In genomic region chr1:154353460-154353904, GRCh38 we compare ENCODE assay signal across 1 cellular context.
TF ChIP-seq lines count a peak whose summit lies in the region.

No MANE protein-coding gene starts in this region.

TF ChIP-seq in K562, 482 proteins besides CTCF, POLR2A, EP300 and RAD21 (continued from another document and continues in another):
- TF ChIP-seq ZBTB40 (IDR thresholded peaks at IDR 0.05) (no peak), ZBTB40 (CRISPR knock-in tag; IDR thresholded peaks at IDR 0.05) (no peak), SRSF1 (IDR thresholded peaks at IDR 0.05; ENCODE audit: low read depth, low read length) (no peak), E2F3 (CRISPR knock-in tag; IDR thresholded peaks at IDR 0.05) (no peak), TCF15 (CRISPR knock-in tag; IDR thresholded peaks at IDR 0.05) (no peak), PYGO2 (tag; IDR thresholded peaks at IDR 0.05) (peak; percentile 72; the same call in 1 of the 2 replicates), ZNF133 (CRISPR knock-in tag; IDR thresholded peaks at IDR 0.05) (no peak), SMARCA5 (IDR thresholded peaks at IDR 0.05) (peak; percentile 87), CHCHD3 (CRISPR knock-in tag; IDR thresholded peaks at IDR 0.05) (no peak), ZNF184 (CRISPR knock-in tag; IDR thresholded peaks at IDR 0.05) (no peak), RBFOX2 (IDR thresholded peaks at IDR 0.05; ENCODE audit: low read depth, low read length) (no peak), TRIM28 (IDR thresholded peaks at IDR 0.05) (no peak), RREB1 (CRISPR knock-in tag; IDR thresholded peaks at IDR 0.05) (no peak), ZNF318 (IDR thresholded peaks at IDR 0.05; ENCODE audit: borderline replicate concordance in 1 of 2, low read depth in 1 of 2) (0 out of 4 replicates have a peak, but pooled peaks of 1 of the 2 experiments have one; percentile 68), POLR2AphosphoS2 (IDR thresholded peaks at IDR 0.05; ENCODE audit: low read length) (no peak), ZNF589 (CRISPR knock-in tag; IDR thresholded peaks at IDR 0.05; ENCODE audit: low read depth) (0 out of 2 replicates have a peak, but pooled peaks have one; percentile 35), RBBP5 (IDR thresholded peaks at IDR 0.05; ENCODE audit: borderline replicate concordance, insufficient read depth, low read length, poor library complexity, severe bottlenecking) (no peak), RBM39 (optimal IDR thresholded peaks at IDR 0.05; ENCODE audit: low read depth, low read length) (no peak), GTF2B (IDR thresholded peaks at IDR 0.05; ENCODE audit: extremely low read depth, insufficient read length) (no peak), USF2 (CRISPR knock-in tag; IDR thresholded peaks at IDR 0.05) (no peak), L3MBTL2 (IDR thresholded peaks at IDR 0.05) (no peak), ZNF3 (CRISPR knock-in tag; IDR thresholded peaks at IDR 0.05) (no peak), HDGF (IDR thresholded peaks at IDR 0.05) (peak; percentile 67; the same call in 1 of the 2 replicates), COPS2 (conservative IDR thresholded peaks at IDR 0.05) (no peak)
